24 cellular contexts compared by ENCODE assay signal in genomic region chr1:172720325-172720724, GRCh38.
"Had no signal": no experiment of that assay in that cellular context is flagged by ENCODE, and none has a peak within 500 bp of the region (broad histone marks: within the 10 kb centered on the region; RNA-seq: fewer than 3 reads in every experiment).

No MANE protein-coding gene starts in this region.

- H3K4me3 Mint-ChIP-seq: activated CD4-positive, alpha-beta T cell treated with anti-CD3 and anti-CD28 coated beads, Interleukin-2, amount 10 ng/mL, durations not matched to agents 7 days and 5 days; activated CD8-positive, alpha-beta T cell treated with anti-CD3 and anti-CD28 coated beads, Interleukin-2, amount 10 ng/mL, durations not matched to agents 7 days and 5 days; brain; dendritic cell treated with granulocyte-macrophage colony-stimulating factor and Interleukin-4, amounts not matched to agents 40 ng/mL and 50 ng/mL, for 4 days; naive thymus-derived CD8-positive, alpha-beta T cell had no signal

- H3K9me3 ChIP-seq: heart right ventricle, lower lobe of right lung, neutrophil, ovary, prostate gland, stomach, suprapubic skin, tibial nerve had no signal

- H3K27me3 ChIP-seq: heart right ventricle, neutrophil, ovary, stomach, suprapubic skin, tibial nerve had no signal

- ATAC-seq: activated CD4-positive, CD25-positive, alpha-beta regulatory T cell treated with anti-CD3 and anti-CD28 coated beads, Interleukin-2, amount 50 U/mL, for 24 hours; activated CD8-positive, alpha-beta T cell treated with anti-CD3 and anti-CD28 coated beads, Interleukin-2, amount 10 ng/mL, durations not matched to agents 7 days and 5 days had no signal

- H3K4me1 ChIP-seq: lower lobe of right lung, prostate gland, tibial nerve had no signal

- H3K27ac Mint-ChIP-seq: activated CD4-positive, alpha-beta T cell treated with anti-CD3 and anti-CD28 coated beads, Interleukin-2, amount 10 ng/mL, durations not matched to agents 7 days and 5 days; activated naive CD4-positive, alpha-beta T cell treated with anti-CD3 and anti-CD28 coated beads, Interleukin-2, amount 50 U/mL, for 24 hours; brain; dendritic cell treated with granulocyte-macrophage colony-stimulating factor and Interleukin-4, amounts not matched to agents 40 ng/mL and 50 ng/mL, for 4 days; T-helper 1 cell treated with Interleukin-12 subunit alpha and Interleukin-12 subunit beta and Interleukin-4 antibody, amounts not matched to agents 30 μg/mL and 1 μg/mL, for 36 hours had no signal

- H3K27me3 Mint-ChIP-seq: activated naive CD4-positive, alpha-beta T cell treated with anti-CD3 and anti-CD28 coated beads, Interleukin-2, amount 50 U/mL, for 24 hours; brain; dendritic cell treated with granulocyte-macrophage colony-stimulating factor and Interleukin-4, amounts not matched to agents 40 ng/mL and 50 ng/mL, for 4 days had no signal

- FAIRE-seq: urothelium cell line had no signal

- DNase-seq: activated CD8-positive, alpha-beta T cell treated with anti-CD3 and anti-CD28 coated beads, Interleukin-2, amount 10 ng/mL, durations not matched to agents 7 days and 5 days; activated gamma-delta T cell treated with Interleukin-2 at 50 U/mL for 16 hours; aorta; effector CD4-positive, alpha-beta T cell; heart right ventricle; lower lobe of right lung; ovary; right cardiac atrium; stimulated activated CD4-positive, alpha-beta T cell treated with anti-CD3 and anti-CD28 coated beads, Interleukin-1b, Interleukin-23, amount 100 ng/mL, for 48 hours; stomach had no signal

- H3K27ac ChIP-seq: heart right ventricle, lower lobe of right lung, neutrophil, ovary, prostate gland, skin epidermis, stomach, suprapubic skin, tibial nerve had no signal

- H3K36me3 ChIP-seq: heart right ventricle, lower lobe of right lung, neutrophil, ovary, prostate gland, stomach, suprapubic skin, tibial nerve had no signal

- H3K36me3 Mint-ChIP-seq: activated naive CD4-positive, alpha-beta T cell treated with anti-CD3 and anti-CD28 coated beads, Interleukin-2, amount 50 U/mL, for 24 hours; brain; naive thymus-derived CD8-positive, alpha-beta T cell; stimulated activated effector memory CD8-positive, alpha-beta T cell treated with anti-CD3 and anti-CD28 coated beads, Interleukin-12 subunit alpha, Interleukin-12 subunit beta, amount 100 ng/mL, for 72 hours had no signal

- H3K9me3 Mint-ChIP-seq: activated CD4-positive, alpha-beta T cell treated with anti-CD3 and anti-CD28 coated beads, Interleukin-2, amount 10 ng/mL, durations not matched to agents 7 days and 5 days; activated naive CD4-positive, alpha-beta T cell treated with anti-CD3 and anti-CD28 coated beads, Interleukin-2, amount 50 U/mL, for 24 hours; dendritic cell treated with granulocyte-macrophage colony-stimulating factor and Interleukin-4, amounts not matched to agents 40 ng/mL and 50 ng/mL, for 4 days; naive thymus-derived CD8-positive, alpha-beta T cell; stimulated activated effector memory CD8-positive, alpha-beta T cell treated with anti-CD3 and anti-CD28 coated beads, Interleukin-12 subunit alpha, Interleukin-12 subunit beta, amount 100 ng/mL, for 72 hours; T-helper 1 cell treated with Interleukin-12 subunit alpha and Interleukin-12 subunit beta and Interleukin-4 antibody, amounts not matched to agents 30 μg/mL and 1 μg/mL, for 36 hours had no signal

- H3K4me3 ChIP-seq: heart right ventricle, lower lobe of right lung, ovary, prostate gland, skin epidermis, stomach, suprapubic skin, tibial nerve had no signal
